9 cellular contexts compared by ENCODE assay signal in genomic region chr11:124674571-124674970, GRCh38. TPM values are rescaled to one million over a fixed set of nuclear protein-coding genes. Genes with fewer than 3 reads are reported as not detected.
DNase-seq lines count a peak whose midpoint lies in the region; ATAC-seq, FAIRE-seq and TF ChIP-seq lines count a peak whose summit lies in the region.
"Had no signal": no experiment of that assay in that cellular context is flagged by ENCODE, and none has a peak within 500 bp of the region (broad histone marks: within the 10 kb centered on the region; RNA-seq: fewer than 3 reads in every experiment).

No MANE protein-coding gene starts in this region.

- no peaks in the 10 kb centered on the region for H3K9me3 ChIP-seq in kidney (ENCODE audit: control insufficient read depth in 1 of 2, low read length in 2 of 2)
- no peaks in the 10 kb centered on the region for H3K9me3 ChIP-seq in testis

- H3K27me3 ChIP-seq in testis, result no peaks in the 10 kb centered on the region

- H3K9me3 Mint-ChIP-seq in activated T-cell treated with anti-CD3 and anti-CD28 coated beads, Interleukin-2, amount 50 U/mL, for 24 hours, result no peaks in the 10 kb centered on the region
- no peaks in the 10 kb centered on the region for H3K9me3 Mint-ChIP-seq in activated naive CD4-positive, alpha-beta T cell treated with anti-CD3 and anti-CD28 coated beads, Interleukin-2, amount 50 U/mL, for 72 hours

- peaks cover 34% of the 10 kb centered on the region for H3K4me1 Mint-ChIP-seq in activated T-cell treated with anti-CD3 and anti-CD28 coated beads, Interleukin-2, amount 50 U/mL, for 24 hours (ENCODE audit: low read depth)

- H3K27ac ChIP-seq in kidney (ENCODE audit: low read depth in 2 of 2, low read length in 2 of 2) (peak overlapping the region in 1 of 2 donors; percentile 64), testis (peak overlapping the region in 1 of 2 donors; percentile 55)

- H3K27me3 Mint-ChIP-seq in activated T-cell treated with anti-CD3 and anti-CD28 coated beads, Interleukin-2, amount 50 U/mL, for 24 hours, result no peaks in the 10 kb centered on the region

- H3K36me3 Mint-ChIP-seq in activated T-cell treated with anti-CD3 and anti-CD28 coated beads, Interleukin-2, amount 50 U/mL, for 24 hours (ENCODE audit: low read depth), result peaks cover 4% of the 10 kb centered on the region
- peaks cover 0 to 15% of the 10 kb centered on the region in 2 donors for H3K36me3 Mint-ChIP-seq in activated naive CD4-positive, alpha-beta T cell treated with anti-CD3 and anti-CD28 coated beads, Interleukin-2, amount 50 U/mL, for 72 hours

- H3K4me1 ChIP-seq in kidney (ENCODE audit: control insufficient read depth in 1 of 2, insufficient read depth in 1 of 2, low read depth in 1 of 2, low read length in 2 of 2) (peaks cover 6 to 7% of the 10 kb centered on the region in 2 donors), testis (no peaks in the 10 kb centered on the region)

- no peak for TF ChIP-seq CTCF in kidney (IDR thresholded peaks at IDR 0.05; ENCODE audit: borderline replicate concordance, extremely low read depth, insufficient read depth)
- TF ChIP-seq CTCF in testis (IDR thresholded peaks at IDR 0.05), result no peak

- H3K9ac ChIP-seq in kidney (ENCODE audit: low read length in 2 of 2), result no peak overlapping the region

- H3K36me3 ChIP-seq in kidney (ENCODE audit: control insufficient read depth in 1 of 2, insufficient read depth in 2 of 2, low read length in 2 of 2) (no peaks in the 10 kb centered on the region), testis (ENCODE audit: low read depth, missing control alignments) (no peaks in the 10 kb centered on the region)

- no peak for ATAC-seq in activated naive CD4-positive, alpha-beta T cell treated with anti-CD3 and anti-CD28 coated beads, Interleukin-2, amount 50 U/mL, for 72 hours
- no peak for ATAC-seq in GM18511 (IDR thresholded peaks at IDR 0.05; ENCODE audit: unreplicated experiment)

- no peak for DNase-seq in activated T-cell treated with anti-CD3 and anti-CD28 coated beads, Interleukin-2, amount 50 U/mL, for 24 hours
- no peak for DNase-seq in activated T-cell treated with anti-CD3 and anti-CD28 coated beads for 4 hours
- DNase-seq in activated naive CD4-positive, alpha-beta T cell treated with anti-CD3 and anti-CD28 coated beads, Interleukin-2, amount 50 U/mL, for 72 hours (ENCODE audit: low spot score in 2 of 2), result no peak
- no peak for DNase-seq in kidney
- DNase-seq in testis, result no peak
- no peak for DNase-seq in NCI-H510A treated with DMSO at 0.1 percent for 48 hours (lab: John Stamatoyannopoulos, UW)
- no peak for DNase-seq in ureter (ENCODE audit: low spot score)
- DNase-seq: DND-41 had no signal

- intact Hi-C loops in kidney (cut with DNase I) (loop anchor here (5.0 kb wide), 1 partner anchor 88 kb away; the partner anchor contains the start of gene ESAM), testis (cut with DNase I; ENCODE audit: low total_unique reads) (loop anchor here (10.0 kb wide), 1 partner anchor 90 kb away; the partner anchor contains the start of gene ESAM)

- FAIRE-seq in kidney (lab: Jason Lieb, UNC), result no peak

- 43 to 83% methylated on average over 5 of the region's 5 CpGs for WGBS in testis, 2 donors

- H3K27ac Mint-ChIP-seq in activated T-cell treated with anti-CD3 and anti-CD28 coated beads, Interleukin-2, amount 50 U/mL, for 24 hours, result peak overlapping the region; percentile 94
- H3K27ac Mint-ChIP-seq in activated naive CD4-positive, alpha-beta T cell treated with anti-CD3 and anti-CD28 coated beads, Interleukin-2, amount 50 U/mL, for 72 hours, result peak overlapping the region; percentile 95 to 99

- no peak for TF ChIP-seq POLR2A in testis (IDR thresholded peaks at IDR 0.05)

- peak overlapping the region; percentile 88 for H3K4me3 Mint-ChIP-seq in activated T-cell treated with anti-CD3 and anti-CD28 coated beads, Interleukin-2, amount 50 U/mL, for 24 hours

- H3K4me3 ChIP-seq in kidney (ENCODE audit: low read length in 2 of 2), result peak overlapping the region; percentile 72 to 87
- peak overlapping the region; percentile 52 to 72 for H3K4me3 ChIP-seq in testis

RNA-seq across cellular contexts. Expression of gene SPA17, which starts 0.9 kb away (rescaled TPM):
- total RNA-seq in activated naive CD4-positive, alpha-beta T cell treated with anti-CD3 and anti-CD28 coated beads, Interleukin-2, amount 50 U/mL, for 72 hours, result 1 to 10 TPM; 1.9 to 2.6 TPM
- 10.7 TPM for total RNA-seq in kidney
- polyA plus RNA-seq in kidney (ENCODE audit: insufficient read depth, low read depth, low replicate concordance), result 23.7 TPM
- total RNA-seq in testis, result 100 to 1,000 TPM in 1 of 2 donors, 10 to 100 TPM in 1; 97.5 to 170 TPM
- 405 TPM for polyA plus RNA-seq in testis (ENCODE audit: insufficient read depth, low read depth, low replicate concordance)
- total RNA-seq in ureter, result 6.3 TPM

RNA-seq across cellular contexts. Expression of gene SIAE, which starts 1.0 kb away (rescaled TPM):
- 10 to 100 TPM in 1 of 2 donors, 1 to 10 TPM in 1; 7.6 to 12.3 TPM for total RNA-seq in activated naive CD4-positive, alpha-beta T cell treated with anti-CD3 and anti-CD28 coated beads, Interleukin-2, amount 50 U/mL, for 72 hours
- 59.7 TPM for total RNA-seq in kidney
- polyA plus RNA-seq in kidney (ENCODE audit: insufficient read depth, low read depth, low replicate concordance), result 53.2 TPM
- total RNA-seq in testis, result 10 to 100 TPM; 14.5 to 16.1 TPM
- polyA plus RNA-seq in testis (ENCODE audit: insufficient read depth, low read depth, low replicate concordance), result 15.3 TPM
- total RNA-seq in ureter, result 38.8 TPM

RNA-seq across cellular contexts. Expression of gene TBRG1, which starts 51.9 kb away (rescaled TPM):
- total RNA-seq in activated naive CD4-positive, alpha-beta T cell treated with anti-CD3 and anti-CD28 coated beads, Interleukin-2, amount 50 U/mL, for 72 hours, result 10 to 100 TPM; 29.4 to 33.2 TPM
- 35.6 TPM for total RNA-seq in kidney
- polyA plus RNA-seq in kidney (ENCODE audit: insufficient read depth, low read depth, low replicate concordance), result 23.3 TPM
- total RNA-seq in testis, result 10 to 100 TPM; 25.2 to 35.7 TPM
- 38.8 TPM for polyA plus RNA-seq in testis (ENCODE audit: insufficient read depth, low read depth, low replicate concordance)
- 39.5 TPM for total RNA-seq in ureter
